ENCODE assay signal across 15 cellular contexts in genomic region chr16:88588754-88589153, GRCh38. TPM values are rescaled to one million over a fixed set of nuclear protein-coding genes. Genes with fewer than 3 reads are reported as not detected.
DNase-seq lines count a peak whose midpoint lies in the region; ATAC-seq and TF ChIP-seq lines count a peak whose summit lies in the region.
"Had no signal": no experiment of that assay in that cellular context is flagged by ENCODE, and none has a peak within 500 bp of the region (broad histone marks: within the 10 kb centered on the region; RNA-seq: fewer than 3 reads in every experiment).

No MANE protein-coding gene starts in this region.

- no peak overlapping the region for H3K4me3 ChIP-seq in CD8-positive, alpha-beta memory T cell (ENCODE audit: low read length)
- no peak overlapping the region for H3K4me3 ChIP-seq in HAP-1

- in situ Hi-C loops in HAP-1 (cut with MboI; ENCODE audit: low sequenced_read_pairs) = no loop called here

- POLR2A ChIA-PET in CD8-positive, alpha-beta memory T cell (lab: Charles Lee) = interaction anchor here (0.6 kb wide), 1 partner anchor 55 kb away, joined by 3 read pairs; no protein-coding TSS in a partner anchor

- H3K36me3 ChIP-seq in CD8-positive, alpha-beta memory T cell (ENCODE audit: insufficient read depth, low read length) = peaks cover 41% of the 10 kb centered on the region
- peaks cover 54% of the 10 kb centered on the region for H3K36me3 ChIP-seq in HAP-1 (replicated peaks)

- H3K27ac Mint-ChIP-seq in activated naive CD4-positive, alpha-beta T cell treated with anti-CD3 and anti-CD28 coated beads, Interleukin-2, amount 10 ng/mL, durations not matched to agents 7 days and 5 days = peak overlapping the region; percentile 75
- peak overlapping the region; percentile 58 to 96 (median 70) for H3K27ac Mint-ChIP-seq in CD8-positive, alpha-beta memory T cell
- peak overlapping the region; percentile 80 for H3K27ac Mint-ChIP-seq in central memory CD8-positive, alpha-beta T cell (ENCODE audit: low read depth)
- H3K27ac Mint-ChIP-seq: IgD-negative memory B cell had no signal

- H3K27me3 Mint-ChIP-seq in activated naive CD4-positive, alpha-beta T cell treated with anti-CD3 and anti-CD28 coated beads, Interleukin-2, amount 10 ng/mL, durations not matched to agents 7 days and 5 days = no peaks in the 10 kb centered on the region
- H3K27me3 Mint-ChIP-seq in CD8-positive, alpha-beta memory T cell = no peaks in the 10 kb centered on the region
- no peaks in the 10 kb centered on the region for H3K27me3 Mint-ChIP-seq in central memory CD8-positive, alpha-beta T cell
- H3K27me3 Mint-ChIP-seq: IgD-negative memory B cell had no signal

- TF ChIP-seq POLR2A in GM18505 (IDR thresholded peaks at IDR 0.05; ENCODE audit: borderline replicate concordance, extremely low read depth, insufficient read depth, insufficient read length) = no peak

- H3K4me3 Mint-ChIP-seq in activated naive CD4-positive, alpha-beta T cell treated with anti-CD3 and anti-CD28 coated beads, Interleukin-2, amount 10 ng/mL, durations not matched to agents 7 days and 5 days = no peak overlapping the region
- H3K4me3 Mint-ChIP-seq in CD8-positive, alpha-beta memory T cell = peak overlapping the region in 3 of 7 donors; percentile 9 to 19 (median 19)
- H3K4me3 Mint-ChIP-seq in central memory CD8-positive, alpha-beta T cell = no peak overlapping the region

- CTCF ChIA-PET in activated naive CD4-positive, alpha-beta T cell treated with anti-CD3 and anti-CD28 coated beads, Interleukin-2, amount 10 ng/mL, durations not matched to agents 7 days and 5 days (lab: Charles Lee) = interaction anchor here (0.6 kb wide), 1 partner anchor 578 kb away, joined by 4 read pairs; no protein-coding TSS in a partner anchor
- CTCF ChIA-PET in CD8-positive, alpha-beta memory T cell (lab: Charles Lee) = no interaction called here

- H3K36me3 Mint-ChIP-seq in activated naive CD4-positive, alpha-beta T cell treated with anti-CD3 and anti-CD28 coated beads, Interleukin-2, amount 10 ng/mL, durations not matched to agents 7 days and 5 days = peaks cover 47% of the 10 kb centered on the region
- peaks cover 0 to 75% (median 20%) of the 10 kb centered on the region in 3 donors for H3K36me3 Mint-ChIP-seq in CD8-positive, alpha-beta memory T cell
- H3K36me3 Mint-ChIP-seq in central memory CD8-positive, alpha-beta T cell (ENCODE audit: insufficient read depth) = peaks cover 38% of the 10 kb centered on the region

- no peaks in the 10 kb centered on the region for H3K4me1 ChIP-seq in CD8-positive, alpha-beta memory T cell (ENCODE audit: insufficient read depth, low read length)
- H3K4me1 ChIP-seq in HAP-1 = no peaks in the 10 kb centered on the region
- H3K4me1 ChIP-seq: BE2C had no signal

- no peaks in the 10 kb centered on the region for H3K9me3 ChIP-seq in CD8-positive, alpha-beta memory T cell (ENCODE audit: low read length)
- no peaks in the 10 kb centered on the region for H3K9me3 ChIP-seq in HAP-1
- H3K9me3 ChIP-seq: BE2C had no signal

- H3K4me1 Mint-ChIP-seq in activated naive CD4-positive, alpha-beta T cell treated with anti-CD3 and anti-CD28 coated beads, Interleukin-2, amount 10 ng/mL, durations not matched to agents 7 days and 5 days = peaks cover 19% of the 10 kb centered on the region
- peaks cover 38 to 61% (median 49%) of the 10 kb centered on the region in 3 donors for H3K4me1 Mint-ChIP-seq in CD8-positive, alpha-beta memory T cell
- peaks cover 45% of the 10 kb centered on the region for H3K4me1 Mint-ChIP-seq in central memory CD8-positive, alpha-beta T cell

- no peak overlapping the region for H3K27ac ChIP-seq in CD8-positive, alpha-beta memory T cell (ENCODE audit: low read depth, low read length)

- ATAC-seq in central memory CD8-positive, alpha-beta T cell (replicated peaks; ENCODE audit: extremely low read depth, poor library complexity, severe bottlenecking) = peak; percentile 54
- ATAC-seq in GM18505 (IDR thresholded peaks at IDR 0.05; ENCODE audit: unreplicated experiment) = no peak

- DNase-seq in activated naive CD4-positive, alpha-beta T cell treated with anti-CD3 and anti-CD28 coated beads, Interleukin-2, amount 10 ng/mL, durations not matched to agents 7 days and 5 days = no peak
- DNase-seq in activated naive CD4-positive, alpha-beta T cell treated with Interleukin-2 at 50 U/mL for 16 hours = no peak
- no peak for DNase-seq in CD8-positive, alpha-beta memory T cell
- DNase-seq in activated CD4-positive, CD25-positive, alpha-beta regulatory T cell treated with anti-CD3 and anti-CD28 coated beads, Interleukin-2, amount 50 U/mL, for 72 hours = peak; percentile 42
- DNase-seq in central memory CD8-positive, alpha-beta T cell (ENCODE audit: low spot score in 2 of 2) = no peak
- DNase-seq in HAP-1 (ENCODE audit: low spot score in 2 of 2) = no peak
- DNase-seq: BE2C, HCEC 1CT, NCI-H1417, NCI-H2029 treated with DMSO at 0.1 percent for 48 hours, NCI-H510A, NCI-H82 had no signal

- no peaks in the 10 kb centered on the region for H3K9me3 Mint-ChIP-seq in activated naive CD4-positive, alpha-beta T cell treated with anti-CD3 and anti-CD28 coated beads, Interleukin-2, amount 10 ng/mL, durations not matched to agents 7 days and 5 days
- H3K9me3 Mint-ChIP-seq in CD8-positive, alpha-beta memory T cell = no peaks in the 10 kb centered on the region
- H3K9me3 Mint-ChIP-seq in central memory CD8-positive, alpha-beta T cell = no peaks in the 10 kb centered on the region
- H3K9me3 Mint-ChIP-seq: IgD-negative memory B cell had no signal

- no peaks in the 10 kb centered on the region for H3K27me3 ChIP-seq in CD8-positive, alpha-beta memory T cell (ENCODE audit: insufficient read depth, low read length, poor library complexity, severe bottlenecking)
- H3K27me3 ChIP-seq in HAP-1 (ENCODE audit: low read depth) = no peaks in the 10 kb centered on the region
- H3K27me3 ChIP-seq: BE2C had no signal

RNA-seq across cellular contexts. Expression of gene ZC3H18, which starts 18.6 kb away (rescaled TPM):
- 100 to 1,000 TPM in 1 of 2 experiments, 10 to 100 TPM in 1; 91.4 to 102 TPM for total RNA-seq in CD8-positive, alpha-beta memory T cell
- 21.6 TPM for polyA plus RNA-seq in CD8-positive, alpha-beta memory T cell

RNA-seq across cellular contexts. Expression of gene IL17C, which starts 49.6 kb away (rescaled TPM):
- under 1 TPM in 1 of 2 experiments, not detected in 1; 0.22 TPM for total RNA-seq in CD8-positive, alpha-beta memory T cell
- not detected for polyA plus RNA-seq in CD8-positive, alpha-beta memory T cell
- polyA plus RNA-seq: AG04450, IgD-negative memory B cell had no signal
